In the genomic region with DNA sequence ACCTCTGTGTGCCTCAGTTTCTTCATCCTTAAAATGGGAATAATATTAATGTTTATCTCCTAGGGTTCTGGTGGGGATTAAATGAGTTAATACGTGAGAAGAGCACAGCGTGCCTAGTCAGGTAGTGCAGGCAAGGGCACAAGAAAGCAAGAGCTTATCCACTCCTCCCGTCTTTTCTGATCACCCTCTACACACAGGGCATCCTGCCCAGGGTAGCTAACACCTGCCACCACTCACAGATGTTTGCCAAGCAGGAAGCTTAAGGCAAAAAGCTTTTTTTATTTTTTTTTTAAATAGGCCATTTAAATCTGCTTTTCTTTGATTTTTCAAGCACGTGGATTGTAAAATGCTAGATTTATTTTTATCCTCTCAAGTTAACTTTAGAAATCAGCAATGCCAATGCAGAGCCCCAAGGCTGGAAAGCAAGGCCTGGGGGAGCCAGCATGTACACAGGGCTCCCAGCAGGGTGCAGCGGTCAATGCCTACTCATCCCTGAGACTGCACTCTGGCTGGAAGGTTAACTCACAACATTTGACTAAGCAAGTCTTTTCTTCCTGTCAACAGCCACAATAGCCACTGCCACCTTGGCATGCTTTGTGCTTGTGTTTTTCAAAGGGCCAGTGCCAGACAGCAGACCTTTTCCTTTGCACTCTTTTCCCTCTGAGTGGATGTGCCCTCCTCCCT, we compare ENCODE assay signal across 12 cellular contexts.
DNase-seq lines count a peak whose midpoint lies in the region; ATAC-seq and TF ChIP-seq lines count a peak whose summit lies in the region.
"Had no signal": no experiment of that assay in that cellular context is flagged by ENCODE, and none has a peak within 500 bp of the region (broad histone marks: within the 10 kb centered on the region; RNA-seq: fewer than 3 reads in every experiment).

No MANE protein-coding gene starts in this region.

- H3K4me3 Mint-ChIP-seq in Calu3 (ENCODE audit: low read depth, unreplicated experiment): no peak overlapping the region
- H3K4me3 Mint-ChIP-seq in natural killer cell treated with Interleukin-12 subunit alpha and Interleukin-12 subunit beta and Interleukin-15 and Interleukin-18, amount 100 ng/mL, for 72 hours: no peak overlapping the region
- H3K4me3 Mint-ChIP-seq: central memory CD8-positive, alpha-beta T cell had no signal

- peaks cover 8% of the 10 kb centered on the region for H3K36me3 Mint-ChIP-seq in Calu3 (ENCODE audit: insufficient read depth, unreplicated experiment)
- H3K36me3 Mint-ChIP-seq in natural killer cell treated with Interleukin-12 subunit alpha and Interleukin-12 subunit beta and Interleukin-15 and Interleukin-18, amount 100 ng/mL, for 72 hours: no peaks in the 10 kb centered on the region
- H3K36me3 Mint-ChIP-seq: activated naive CD4-positive, alpha-beta T cell treated with anti-CD3 and anti-CD28 coated beads, Interleukin-2, amount 50 U/mL, for 72 hours had no signal

- TF ChIP-seq CTCF in Calu3 (IDR thresholded peaks at IDR 0.05; ENCODE audit: unreplicated experiment): no peak

- intact Hi-C loops in Calu3 (cut with micrococcal nuclease; ENCODE audit: unreplicated experiment): no loop called here

- no peaks in the 10 kb centered on the region for H3K9me3 Mint-ChIP-seq in Calu3 (ENCODE audit: low read depth, unreplicated experiment)
- no peaks in the 10 kb centered on the region for H3K9me3 Mint-ChIP-seq in natural killer cell treated with Interleukin-12 subunit alpha and Interleukin-12 subunit beta and Interleukin-15 and Interleukin-18, amount 100 ng/mL, for 72 hours
- H3K9me3 Mint-ChIP-seq: activated naive CD4-positive, alpha-beta T cell treated with anti-CD3 and anti-CD28 coated beads, Interleukin-2, amount 50 U/mL, for 72 hours; central memory CD8-positive, alpha-beta T cell had no signal

- no peaks in the 10 kb centered on the region for H3K27me3 Mint-ChIP-seq in Calu3 (ENCODE audit: unreplicated experiment)
- H3K27me3 Mint-ChIP-seq in natural killer cell treated with Interleukin-12 subunit alpha and Interleukin-12 subunit beta and Interleukin-15 and Interleukin-18, amount 100 ng/mL, for 72 hours: peaks cover 13 to 20% of the 10 kb centered on the region in 2 donors

- BruUV-seq in Calu3 (replicated peaks; lab: Mats Ljungman, UMichigan): no TSS peak

- no peak overlapping the region for H3K27ac Mint-ChIP-seq in Calu3 (ENCODE audit: unreplicated experiment)
- H3K27ac Mint-ChIP-seq in natural killer cell treated with Interleukin-12 subunit alpha and Interleukin-12 subunit beta and Interleukin-15 and Interleukin-18, amount 100 ng/mL, for 72 hours: no peak overlapping the region
- H3K27ac Mint-ChIP-seq: activated naive CD4-positive, alpha-beta T cell treated with anti-CD3 and anti-CD28 coated beads, Interleukin-2, amount 50 U/mL, for 72 hours had no signal

- no peaks in the 10 kb centered on the region for H3K4me1 Mint-ChIP-seq in Calu3 (ENCODE audit: low read depth, unreplicated experiment)
- H3K4me1 Mint-ChIP-seq in natural killer cell treated with Interleukin-12 subunit alpha and Interleukin-12 subunit beta and Interleukin-15 and Interleukin-18, amount 100 ng/mL, for 72 hours (ENCODE audit: low read depth in 2 of 2): no peaks in the 10 kb centered on the region

- DNase-seq in Calu3 (peak; percentile 12), HT-29 (ENCODE audit: low spot score) (peak; percentile 12), NCI-H345 (lab: John Stamatoyannopoulos, UW) (peak; percentile 88), kidney tubule cell (ENCODE audit: low spot score) (peak; percentile 51), iPS-NIHi11 (ENCODE audit: low spot score) (no peak), HK-2 (ENCODE audit: unreplicated experiment) (no peak), middle frontal gyrus (ENCODE audit: extremely low spot score, low spot score) (no peak)
- DNase-seq in natural killer cell treated with Interleukin-12 subunit alpha and Interleukin-12 subunit beta and Interleukin-15 and Interleukin-18, amount 100 ng/mL, for 72 hours (ENCODE audit: low spot score): no peak
- DNase-seq: NCI-H1436, retina had no signal

- no peak for ATAC-seq in natural killer cell treated with Interleukin-12 subunit alpha and Interleukin-12 subunit beta and Interleukin-15 and Interleukin-18, amount 100 ng/mL, for 72 hours
- ATAC-seq: activated naive CD4-positive, alpha-beta T cell treated with anti-CD3 and anti-CD28 coated beads, Interleukin-2, amount 50 U/mL, for 72 hours had no signal

- CTCF ChIA-PET in Calu3 (lab: Charles Lee): no interaction called here

Comparison
In these comparisons a context has a peak if more than half of its experiments do, and no peak if none do; other contexts are left out.
1. DNase-seq: peak in Calu3 (single experiment), HT-29 (single experiment), NCI-H345 (single experiment) and kidney tubule cell (single experiment); none in iPS-NIHi11 (single experiment), HK-2 (single experiment), natural killer cell treated with Interleukin-12 subunit alpha and Interleukin-12 subunit beta and Interleukin-15 and Interleukin-18, amount 100 ng/mL, for 72 hours (single experiment) and middle frontal gyrus (single experiment).